Comparison of ENCODE assay signal across 18 cellular contexts in the genomic region with DNA sequence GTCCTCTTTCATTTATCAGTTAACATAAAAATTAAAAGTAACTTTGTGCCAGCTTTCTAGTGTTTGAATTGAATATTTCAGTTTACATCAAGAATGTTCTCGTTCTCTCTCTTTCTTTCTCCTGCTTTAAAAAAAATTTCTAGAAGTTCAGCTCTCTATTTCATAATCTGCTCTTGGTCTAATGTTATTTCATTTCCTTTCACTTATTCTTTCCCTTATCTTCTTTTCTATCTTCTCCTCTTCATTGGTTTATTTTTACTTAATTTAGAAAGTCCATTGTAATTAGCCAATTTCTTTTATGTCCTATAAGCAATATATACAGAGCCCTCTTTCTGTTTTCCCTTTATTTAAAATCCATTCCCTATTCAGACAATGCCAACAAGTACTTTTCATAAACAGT. TPM values are rescaled to one million over a fixed set of nuclear protein-coding genes. Genes with fewer than 3 reads are reported as not detected.
A peak's percentile ranks its signal among the peaks of the same experiment; 100 is the strongest.
DNase-seq lines count a peak whose midpoint lies in the region; ATAC-seq and TF ChIP-seq lines count a peak whose summit lies in the region.
"Had no signal": no experiment of that assay in that cellular context is flagged by ENCODE, and none has a peak within 500 bp of the region (broad histone marks: within the 10 kb centered on the region; RNA-seq: fewer than 3 reads in every experiment).

No MANE protein-coding gene starts in this region.

- TF ChIP-seq RAD21 in HCT116 (IDR thresholded peaks at IDR 0.05; ENCODE audit: low read depth) = no peak

- DNase-seq in HCT116 (ENCODE audit: low read depth, low spot score) (no peak), superior temporal gyrus (ENCODE audit: extremely low spot score) (peak; percentile 66), NCI-H187 (lab: John Stamatoyannopoulos, UW) (no peak)
- no peak for DNase-seq in effector CD4-positive, alpha-beta T cell
- DNase-seq: BE2C had no signal

- H2AFZ ChIP-seq in ACC112 (ENCODE audit: low read length, unreplicated experiment) (peak overlapping the region; percentile 70), HCT116 (ENCODE audit: low read depth, low read length, poor library complexity, severe bottlenecking) (peak overlapping the region; percentile 93)

- H3K36me3 Mint-ChIP-seq in nephron (ENCODE audit: low read depth) = no peaks in the 10 kb centered on the region
- H3K36me3 Mint-ChIP-seq: CD4-positive, CD25-positive, alpha-beta regulatory T cell; CD8-positive, alpha-beta memory T cell; IgD-negative memory B cell had no signal

- H3K9ac ChIP-seq in HCT116 (ENCODE audit: low read length) = no peak overlapping the region

- no peak overlapping the region for H3K27ac ChIP-seq in ACC112 (ENCODE audit: low read depth, low read length)
- no peak overlapping the region for H3K27ac ChIP-seq in HCT116 (ENCODE audit: low read depth, low read length)

- POLR2A ChIA-PET in HCT116 (lab: Charles Lee) = interaction anchor here (1.1 to 1.2 kb wide), 2 partner anchors 10 to 229 kb away, joined by 3 read pairs; no protein-coding TSS in a partner anchor

- H3K27me3 ChIP-seq in ACC112 (ENCODE audit: insufficient read depth, low read length) (no peaks in the 10 kb centered on the region), HCT116 (ENCODE audit: insufficient read depth, low read length) (no peaks in the 10 kb centered on the region)
- H3K27me3 ChIP-seq: BE2C had no signal

- H3K9me3 Mint-ChIP-seq in nephron = no peaks in the 10 kb centered on the region
- H3K9me3 Mint-ChIP-seq: CD4-positive, CD25-positive, alpha-beta regulatory T cell; CD8-positive, alpha-beta memory T cell; HFFc6; IgD-negative memory B cell had no signal

- BruUV-seq in HCT116 (replicated peaks; lab: Mats Ljungman, UMichigan) = no TSS peak

- no peak overlapping the region for H3K4me2 ChIP-seq in HCT116 (ENCODE audit: low read length)

- no peak for TF ChIP-seq POLR2A in HCT116 (IDR thresholded peaks at IDR 0.05; ENCODE audit: borderline replicate concordance, extremely low read depth, insufficient read depth, insufficient read length)

- RAD21 ChIA-PET in HCT116 (lab: Charles Lee; ENCODE audit: low non-redundant PET in 1 of 2, low total read pairs in 2 of 2, uncharacterized antibody in 2 of 2, unreplicated experiment in 2 of 2) = interaction anchor here in 1 of 2 experiments (2.0 kb wide), 1 partner anchor 150 kb away, joined by 8 read pairs; no protein-coding TSS in a partner anchor

- peaks cover 28% of the 10 kb centered on the region for H3K4me1 Mint-ChIP-seq in nephron

- CTCF ChIA-PET in HCT116 (lab: Charles Lee) = interaction anchor here (0.6 to 2.7 kb wide), 23 partner anchors 9 to 255 kb away, joined by 3 to 55 read pairs (median 4); no protein-coding TSS in a partner anchor

- H3K9me3 ChIP-seq in HCT116 (ENCODE audit: control insufficient read depth in 1 of 2, insufficient read depth in 1 of 2, low read depth in 1 of 2, low read length in 2 of 2) = no peaks in the 10 kb centered on the region
- H3K9me3 ChIP-seq: BE2C, HAP-1 had no signal

- no peaks in the 10 kb centered on the region for H3K27me3 Mint-ChIP-seq in nephron (ENCODE audit: low read depth)
- H3K27me3 Mint-ChIP-seq: IgD-negative memory B cell had no signal

- H3K79me2 ChIP-seq in ACC112 (ENCODE audit: control insufficient read depth, insufficient read depth, low read length, unreplicated experiment) (no peaks in the 10 kb centered on the region), HCT116 (ENCODE audit: insufficient read depth, low read length) (no peaks in the 10 kb centered on the region)

- H3K9me2 ChIP-seq in HCT116 (ENCODE audit: insufficient read depth) = no peaks in the 10 kb centered on the region

- H3K4me3 ChIP-seq in ACC112 (ENCODE audit: low read depth, low read length) = no peak overlapping the region
- H3K4me3 ChIP-seq in HCT116 (replicated peaks in 1 of 2; ENCODE audit: low read depth in 1 of 2, low read length in 2 of 2) = no peak overlapping the region
- H3K4me3 ChIP-seq: GM12878, HAP-1 had no signal

- no peaks in the 10 kb centered on the region for H4K20me1 ChIP-seq in HCT116 (ENCODE audit: insufficient read depth)

- TF ChIP-seq CTCF in HCT116 (IDR thresholded peaks at IDR 0.05 in 2 of 3, conservative IDR thresholded peaks at IDR 0.05 in 1 of 3; ENCODE audit: borderline replicate concordance in 1 of 3, insufficient read depth in 1 of 3, low read depth in 2 of 3, low read length in 2 of 3) = no peak
- TF ChIP-seq CTCF in nephron (IDR thresholded peaks at IDR 0.05; ENCODE audit: unreplicated experiment in 3 of 3) = no peak

- H3K4me3 Mint-ChIP-seq in nephron = peak overlapping the region in 2 of 3 experiments; percentile 19 to 26
- H3K4me3 Mint-ChIP-seq: CD4-positive, CD25-positive, alpha-beta regulatory T cell; IgD-negative memory B cell had no signal

- H3K36me3 ChIP-seq in ACC112 (ENCODE audit: insufficient read depth, low read length) (no peaks in the 10 kb centered on the region), HCT116 (ENCODE audit: control insufficient read depth in 1 of 2, insufficient read depth in 2 of 2, low read length in 2 of 2) (no peaks in the 10 kb centered on the region)
- H3K36me3 ChIP-seq: BE2C, HAP-1 had no signal

- no peak for ATAC-seq in HCT116
- no peak for ATAC-seq in HG02623 (IDR thresholded peaks at IDR 0.05; ENCODE audit: unreplicated experiment)

- H3K27ac Mint-ChIP-seq in nephron = no peak overlapping the region
- H3K27ac Mint-ChIP-seq: CD4-positive, CD25-positive, alpha-beta regulatory T cell; CD8-positive, alpha-beta memory T cell; HFFc6; IgD-negative memory B cell had no signal

- intact Hi-C loops in HCT116 (cut with micrococcal nuclease) = loop anchor here (10.0 kb wide), 1 partner anchor 323 kb away; no protein-coding TSS in a partner anchor

- no peaks in the 10 kb centered on the region for H3K4me1 ChIP-seq in ACC112 (ENCODE audit: control insufficient read depth, insufficient read depth, low read length, unreplicated experiment)
- H3K4me1 ChIP-seq in HCT116 (ENCODE audit: control insufficient read depth in 1 of 2, insufficient read depth in 2 of 2, low read length in 2 of 2) = no peaks in the 10 kb centered on the region
- H3K4me1 ChIP-seq: BE2C, HAP-1 had no signal

TF ChIP-seq in HCT116, 20 proteins besides CTCF, POLR2A, EP300 and RAD21:
- TF ChIP-seq ZFX (IDR thresholded peaks at IDR 0.05) = no peak

RNA-seq across cellular contexts. Expression of gene CCDC54, which starts 44.6 kb away (rescaled TPM):
- not detected for total RNA-seq in HCT116 (2021; ENCODE audit: unreplicated experiment)
- not detected in 2 replicates for polyA plus RNA-seq in HCT116 (2012)
- total RNA-seq: A172; CD4-positive, CD25-positive, alpha-beta regulatory T cell; CD8-positive, alpha-beta memory T cell; G401; GM12878; H1; HepG2; HFFc6 had no signal
- polyA plus RNA-seq: CD4-positive, CD25-positive, alpha-beta regulatory T cell; GM12878; H1; HepG2; IgD-negative memory B cell had no signal
